In the genomic region with DNA sequence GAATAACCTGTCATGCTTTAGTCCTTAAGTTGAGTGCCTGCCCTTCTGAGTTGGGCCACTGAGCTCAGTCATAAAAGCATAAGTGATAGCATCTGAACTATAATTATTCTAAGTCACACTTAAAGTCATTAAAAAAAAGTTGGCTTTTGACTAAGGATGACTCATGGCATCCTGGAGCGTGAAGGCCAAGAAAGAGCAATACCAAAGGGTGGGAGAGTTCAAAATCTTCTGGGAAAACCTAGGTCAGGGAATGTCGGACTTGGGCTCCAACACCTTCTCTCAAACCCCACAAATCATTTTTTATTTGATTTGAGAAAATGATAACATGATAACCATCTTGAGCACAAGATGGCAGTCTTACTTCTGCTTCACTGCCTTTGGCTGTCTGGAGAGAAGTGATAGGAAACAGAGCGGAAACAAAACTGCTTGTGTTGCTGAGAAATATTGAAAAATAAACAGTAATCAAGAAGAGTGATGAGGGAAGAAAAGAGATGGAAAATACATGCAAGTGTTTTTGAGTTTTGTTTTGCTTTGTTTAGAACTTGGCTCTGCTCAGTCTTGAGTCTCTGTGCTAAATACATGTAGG, we compare ENCODE assay signal across 21 cellular contexts. TPM values are rescaled to one million over a fixed set of nuclear protein-coding genes. Genes with fewer than 3 reads are reported as not detected.
DNase-seq lines count a peak whose midpoint lies in the region; ATAC-seq and TF ChIP-seq lines count a peak whose summit lies in the region.
"Had no signal": no experiment of that assay in that cellular context is flagged by ENCODE, and none has a peak within 500 bp of the region (broad histone marks: within the 10 kb centered on the region; RNA-seq: fewer than 3 reads in every experiment).

No MANE protein-coding gene starts in this region.

- peak; percentile 65 for DNase-seq in G401 (ENCODE audit: low spot score)
- peak; percentile 55 for DNase-seq in M059J (ENCODE audit: low read depth)
- DNase-seq in brain microvascular endothelial cell = no peak
- peak; percentile 8 for DNase-seq in midbrain (lab: John Stamatoyannopoulos, UW)
- DNase-seq in activated T-cell treated with anti-CD3 and anti-CD28 coated beads, Interleukin-2, amount 50 U/mL, for 48 hours = no peak
- DNase-seq in NAMALWA (ENCODE audit: low spot score) = no peak
- DNase-seq: activated CD4-positive, alpha-beta T cell treated with anti-CD3 and anti-CD28 coated beads for 36 hours; activated CD8-positive, alpha-beta memory T cell treated with anti-CD3 and anti-CD28 coated beads, Interleukin-2, amount 50 U/mL, for 4 hours; activated naive CD4-positive, alpha-beta T cell; aorta; Caco-2; left cardiac atrium; NCI-H1417 treated with DMSO at 0.1 percent for 48 hours; nucleus accumbens; small intestine; T-helper 9 cell had no signal

- no peak overlapping the region for H3K27ac ChIP-seq in brain microvascular endothelial cell
- H3K27ac ChIP-seq: thoracic aorta had no signal

- H3K27me3 ChIP-seq in brain microvascular endothelial cell (replicated peaks) = no peaks in the 10 kb centered on the region

- no peak for ATAC-seq in HG02885 (IDR thresholded peaks at IDR 0.05; ENCODE audit: poor library complexity, unreplicated experiment)
- ATAC-seq in HG03342 (IDR thresholded peaks at IDR 0.05; ENCODE audit: unreplicated experiment) = no peak
- ATAC-seq: activated CD4-positive, alpha-beta T cell treated with anti-CD3 and anti-CD28 coated beads for 36 hours; left cardiac atrium had no signal

- no peak overlapping the region for H3K4me3 ChIP-seq in brain microvascular endothelial cell (ENCODE audit: low read depth, low read length)
- H3K4me3 ChIP-seq: HAP-1, thoracic aorta had no signal

- peak; percentile 12 for TF ChIP-seq CTCF in brain microvascular endothelial cell (IDR thresholded peaks at IDR 0.05; ENCODE audit: low read depth, low read length, missing control alignments)

- in situ Hi-C loops in G401 (cut with HindIII; ENCODE audit: low sequenced_read_pairs) (no loop called here), brain microvascular endothelial cell (cut with HindIII; ENCODE audit: low pct_ligation_motif_present, low sequenced_read_pairs) (no loop called here)

- H3K36me3 ChIP-seq in brain microvascular endothelial cell (replicated peaks) = no peaks in the 10 kb centered on the region
- H3K36me3 ChIP-seq: HAP-1, thoracic aorta had no signal

RNA-seq across cellular contexts. Expression of a gene that starts 16.9 kb away (rescaled TPM):
- total RNA-seq in G401 (2014; rRNA removed; shearing (Covaris generic)) = not detected in 2 replicates
- 0.44 and 1.1 TPM in 2 replicates for total RNA-seq in M059J (2014; rRNA removed; shearing (Covaris generic))
- total RNA-seq: Caco-2, dermis microvascular lymphatic vessel endothelial cell had no signal

Comparison
In these comparisons a context has a peak if more than half of its experiments do, and no peak if none do; other contexts are left out.
1. DNase-seq: peak in G401 (single experiment), M059J (single experiment) and midbrain (single experiment); none in brain microvascular endothelial cell (single experiment), activated T-cell treated with anti-CD3 and anti-CD28 coated beads, Interleukin-2, amount 50 U/mL, for 48 hours (0 of 2) and NAMALWA (single experiment).